In the genomic region with DNA sequence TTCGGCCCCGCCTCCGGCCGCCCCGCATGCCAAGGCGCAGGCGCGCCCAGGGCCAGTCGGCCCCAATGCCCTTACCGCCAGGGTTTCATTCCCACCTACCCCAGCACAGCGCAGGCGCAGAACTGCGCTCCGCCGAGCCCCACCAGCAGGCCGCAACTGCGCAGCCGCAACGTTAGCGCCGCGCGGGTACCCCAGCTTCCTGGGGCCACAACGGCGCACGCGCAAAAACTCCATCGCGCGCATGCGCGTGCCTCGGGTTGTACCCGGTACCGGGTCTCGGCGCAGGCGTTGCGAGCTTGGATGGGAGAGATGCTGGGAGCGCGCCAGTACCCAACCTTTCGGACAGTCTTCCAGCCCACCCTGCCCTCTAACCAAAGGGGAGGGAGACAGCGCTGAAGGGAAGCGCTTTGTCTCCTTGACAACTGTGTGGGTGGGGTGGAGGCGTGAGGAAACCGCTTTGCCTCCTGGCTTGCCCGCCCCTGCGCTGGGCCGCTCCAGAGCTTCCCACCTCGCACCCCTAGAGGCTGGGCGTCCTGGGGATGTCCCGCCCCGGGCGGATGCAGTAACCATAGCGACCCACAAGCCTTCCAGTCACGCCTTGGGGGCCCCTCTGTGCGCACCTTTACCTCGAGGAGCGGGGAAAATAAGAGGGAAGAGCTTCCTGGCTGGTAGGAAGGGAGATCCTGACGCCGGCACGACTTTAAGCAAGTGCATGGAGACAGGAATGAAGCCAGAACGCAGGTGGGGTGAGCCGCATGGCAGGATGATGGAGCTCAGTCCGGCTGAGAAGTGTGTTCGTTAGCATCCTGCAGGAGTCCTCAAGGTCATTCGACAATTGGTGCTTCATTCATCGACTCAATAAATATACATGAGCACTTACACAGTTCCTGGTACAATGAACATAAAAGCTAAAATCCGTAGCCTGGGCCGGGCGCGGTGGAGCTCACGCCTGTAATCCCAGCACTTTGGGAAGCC, we compare ENCODE assay signal across 8 cellular contexts. TPM values are rescaled to one million over a fixed set of nuclear protein-coding genes. Genes with fewer than 3 reads are reported as not detected.
DNase-seq lines count a peak whose midpoint lies in the region; ATAC-seq and TF ChIP-seq lines count a peak whose summit lies in the region.

No MANE protein-coding gene starts in this region.

- no peak for TF ChIP-seq EP300 in gastroesophageal sphincter (IDR thresholded peaks at IDR 0.05)

- ATAC-seq in gastroesophageal sphincter, result peak; percentile 98

- WGBS in gastroesophageal sphincter (ENCODE audit: low coverage in 1 of 2), 2 donors, result 5% methylated on average over 10 of the region's 73 CpGs; no CpG with 5 or more reads in 1 of the 2 donors

- intact Hi-C loops in activated naive CD4-positive, alpha-beta T cell treated with anti-CD3 and anti-CD28 coated beads for 36 hours (cut with micrococcal nuclease), result loop anchor here (1.0 to 5.0 kb wide), 7 partner anchors 17 to 360 kb away; a partner anchor contains a TSS

- H3K4me3 ChIP-seq in HFF-Myc (replicated peaks; ENCODE audit: low read depth, low read length) (peak overlapping the region; percentile 72), SJSA1 (peak overlapping the region; percentile 58), gastroesophageal sphincter (peak overlapping the region; percentile 74 to 80)

- TF ChIP-seq POLR2A in gastroesophageal sphincter (IDR thresholded peaks at IDR 0.05), result peak; percentile 51 to 54

- H3K27ac Mint-ChIP-seq in activated naive CD4-positive, alpha-beta T cell treated with anti-CD3 and anti-CD28 coated beads for 36 hours, result peak overlapping the region; percentile 71

- DNase-seq in GM04504 (ENCODE audit: low read depth) (peak; percentile 94), HFF-Myc (ENCODE audit: extremely low read depth, low read depth) (peak; percentile 94), MV-4-11 (lab: John Stamatoyannopoulos, UW) (peak; percentile 98), SJSA1 (ENCODE audit: low read depth in 1 of 2, low spot score in 2 of 2) (peak; percentile 98), non-pigmented ciliary epithelial cell (ENCODE audit: low read depth) (peak; percentile 71), superior temporal gyrus (ENCODE audit: extremely low spot score) (peak; percentile 99)
- peak; percentile 99 for DNase-seq in activated naive CD4-positive, alpha-beta T cell treated with anti-CD3 and anti-CD28 coated beads for 36 hours

- H3K9me3 ChIP-seq in SJSA1 (replicated peaks) (no peaks in the 10 kb centered on the region), gastroesophageal sphincter (no peaks in the 10 kb centered on the region)

- no peaks in the 10 kb centered on the region for H3K9me3 Mint-ChIP-seq in activated naive CD4-positive, alpha-beta T cell treated with anti-CD3 and anti-CD28 coated beads for 36 hours

- TF ChIP-seq CTCF in HFF-Myc (IDR thresholded peaks at IDR 0.05; ENCODE audit: low read depth, low read length, missing control alignments), result no peak
- TF ChIP-seq CTCF in gastroesophageal sphincter (IDR thresholded peaks at IDR 0.05), result peak in 2 of 4 experiments; percentile 23 to 26

- H3K4me1 ChIP-seq in SJSA1 (replicated peaks), result peaks cover 10% of the 10 kb centered on the region
- peaks cover 0 to 29% (median 8%) of the 10 kb centered on the region in 3 donors for H3K4me1 ChIP-seq in gastroesophageal sphincter

- peaks cover 27% of the 10 kb centered on the region for H3K36me3 ChIP-seq in SJSA1
- H3K36me3 ChIP-seq in gastroesophageal sphincter, result peaks cover 0 to 19% of the 10 kb centered on the region in 2 donors

- peak overlapping the region; percentile 88 for H3K4me3 Mint-ChIP-seq in activated naive CD4-positive, alpha-beta T cell treated with anti-CD3 and anti-CD28 coated beads for 36 hours

- H3K27me3 Mint-ChIP-seq in activated naive CD4-positive, alpha-beta T cell treated with anti-CD3 and anti-CD28 coated beads for 36 hours (ENCODE audit: low read depth), result no peaks in the 10 kb centered on the region

- H3K36me3 Mint-ChIP-seq in activated naive CD4-positive, alpha-beta T cell treated with anti-CD3 and anti-CD28 coated beads for 36 hours (ENCODE audit: low read depth), result peaks cover 4% of the 10 kb centered on the region

- H3K27me3 ChIP-seq in SJSA1 (replicated peaks), result no peaks in the 10 kb centered on the region
- peaks cover 12% of the 10 kb centered on the region for H3K27me3 ChIP-seq in gastroesophageal sphincter

- H3K4me1 Mint-ChIP-seq in activated naive CD4-positive, alpha-beta T cell treated with anti-CD3 and anti-CD28 coated beads for 36 hours (ENCODE audit: low read depth), result peaks cover 12% of the 10 kb centered on the region

- CTCF ChIA-PET in activated naive CD4-positive, alpha-beta T cell treated with anti-CD3 and anti-CD28 coated beads for 36 hours (lab: Charles Lee), result interaction anchor here (0.6 to 2.1 kb wide), 5 partner anchors 16 to 779 kb away, joined by 3 to 9 read pairs (median 5); a partner anchor contains a TSS

- H3K27ac ChIP-seq in SJSA1 (no peak overlapping the region), gastroesophageal sphincter (peak overlapping the region; percentile 31 to 88 (median 82))

RNA-seq across cellular contexts. Expression of a gene that starts 0.5 kb away (rescaled TPM):
- 1.3 and 1.4 TPM in 2 replicates for total RNA-seq in SJSA1 (2014; rRNA removed; shearing (Covaris generic))
- 1 to 10 TPM; 4.5 to 4.8 TPM for total RNA-seq in activated naive CD4-positive, alpha-beta T cell treated with anti-CD3 and anti-CD28 coated beads for 36 hours
- total RNA-seq in gastroesophageal sphincter, result 1 to 10 TPM; 1.3 to 4.6 (median 2.8) TPM

RNA-seq across cellular contexts. Expression of a gene that starts 11.6 kb away (rescaled TPM):
- not detected in 2 replicates for total RNA-seq in SJSA1 (2014; rRNA removed; shearing (Covaris generic))
- not detected for total RNA-seq in activated naive CD4-positive, alpha-beta T cell treated with anti-CD3 and anti-CD28 coated beads for 36 hours
- total RNA-seq in gastroesophageal sphincter, result not detected

RNA-seq across cellular contexts. Expression of a gene that starts 17.0 kb away (rescaled TPM):
- 42.9 and 50.1 TPM in 2 replicates for total RNA-seq in SJSA1 (2014; rRNA removed; shearing (Covaris generic))
- total RNA-seq in activated naive CD4-positive, alpha-beta T cell treated with anti-CD3 and anti-CD28 coated beads for 36 hours, result 10 to 100 TPM; 11.4 TPM
- 10 to 100 TPM; 25.2 to 53.3 (median 36.2) TPM for total RNA-seq in gastroesophageal sphincter

RNA-seq across cellular contexts. Expression of a gene that starts 38.8 kb away (rescaled TPM):
- total RNA-seq in SJSA1 (2014; rRNA removed; shearing (Covaris generic)), result not detected in 2 replicates
- under 1 TPM in 1 of 2 experiments, not detected in 1; 0.20 TPM for total RNA-seq in activated naive CD4-positive, alpha-beta T cell treated with anti-CD3 and anti-CD28 coated beads for 36 hours
- under 1 TPM in 1 of 4 donors, not detected in 3; 0.42 TPM for total RNA-seq in gastroesophageal sphincter

RNA-seq across cellular contexts. Expression of a gene that starts 40.0 kb away (rescaled TPM):
- total RNA-seq in SJSA1 (2014; rRNA removed; shearing (Covaris generic)), result 32.4 and 55.0 TPM in 2 replicates
- 10 to 100 TPM; 96.9 to 97.4 TPM for total RNA-seq in activated naive CD4-positive, alpha-beta T cell treated with anti-CD3 and anti-CD28 coated beads for 36 hours
- total RNA-seq in gastroesophageal sphincter, result 10 to 100 TPM; 25.5 to 35.6 (median 30.8) TPM
